ENCODE assay signal across 9 cellular contexts in the genomic region with DNA sequence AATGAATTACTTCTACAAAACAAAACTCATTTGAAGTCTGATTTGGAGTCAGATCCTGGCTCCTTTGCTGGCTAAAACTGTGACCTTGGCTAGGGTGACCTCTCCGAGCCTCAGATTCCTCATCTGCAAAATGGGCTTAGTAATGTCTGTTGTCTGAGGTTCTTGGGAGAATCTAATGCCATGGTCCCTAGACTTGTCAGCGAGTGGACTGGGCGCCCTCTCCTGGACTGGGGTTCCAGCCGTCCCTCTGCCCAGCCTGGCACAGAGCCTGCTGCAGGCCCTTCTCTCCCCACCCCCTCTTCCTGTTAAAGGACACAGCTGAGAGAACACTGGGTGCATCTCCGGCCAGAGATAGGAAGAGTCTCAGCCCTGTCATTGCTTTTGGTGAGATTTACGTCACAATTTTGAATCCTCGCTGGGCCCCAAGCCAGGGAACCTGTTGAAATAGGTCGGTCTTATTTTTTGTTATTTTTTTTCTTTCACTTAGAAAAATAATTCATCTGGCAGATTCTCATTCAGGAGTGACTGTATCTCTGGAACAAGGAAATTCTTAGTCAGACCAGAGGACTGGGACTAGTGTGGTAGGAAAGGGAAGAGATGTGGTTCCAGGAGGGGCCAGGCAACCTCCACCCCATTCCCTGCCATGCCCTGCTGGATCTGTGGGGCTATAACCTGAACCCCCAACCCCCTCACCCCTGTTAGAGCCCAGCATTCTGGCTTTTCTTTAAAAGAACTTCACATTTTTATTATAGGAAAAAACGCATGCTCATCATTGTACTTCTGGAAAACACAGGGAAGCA. TPM values are rescaled to one million over a fixed set of nuclear protein-coding genes. Genes with fewer than 3 reads are reported as not detected.
DNase-seq lines count a peak whose midpoint lies in the region; ATAC-seq lines count a peak whose summit lies in the region.
"Had no signal": no experiment of that assay in that cellular context is flagged by ENCODE, and none has a peak within 500 bp of the region (broad histone marks: within the 10 kb centered on the region; RNA-seq: fewer than 3 reads in every experiment).

No MANE protein-coding gene starts in this region.

- H3K36me3 ChIP-seq in naive thymus-derived CD4-positive, alpha-beta T cell (ENCODE audit: control insufficient read depth in 2 of 3, insufficient read depth in 3 of 3, low read length in 3 of 3): peaks cover 0 to 43% (median 4%) of the 10 kb centered on the region in 3 experiments

- intact Hi-C loops in naive thymus-derived CD4-positive, alpha-beta T cell (cut with micrococcal nuclease): loop anchor here in 1 of 2 donors (1.0 kb wide), 1 partner anchor 195 kb away; no protein-coding TSS in a partner anchor

- POLR2A ChIA-PET in naive thymus-derived CD4-positive, alpha-beta T cell (lab: Charles Lee): no interaction called here

- peaks cover 0 to 32% (median 7%) of the 10 kb centered on the region in 5 donors for H3K36me3 Mint-ChIP-seq in naive thymus-derived CD4-positive, alpha-beta T cell

- no peaks in the 10 kb centered on the region for H3K27me3 ChIP-seq in naive thymus-derived CD4-positive, alpha-beta T cell (ENCODE audit: control insufficient read depth in 2 of 2, insufficient read depth in 2 of 2, low read length in 2 of 2)

- DNase-seq in CD1c-positive myeloid dendritic cell (ENCODE audit: extremely low spot score) (peak; percentile 57), RPMI8226 (peak; percentile 38), epithelial cell of prostate (ENCODE audit: low read depth, low spot score) (no peak), G401 (ENCODE audit: low spot score) (no peak), DMS153 treated with DMSO at 0.1 percent for 48 hours (lab: John Stamatoyannopoulos, UW; ENCODE audit: unreplicated experiment) (no peak), NCI-H345 (lab: John Stamatoyannopoulos, UW) (no peak)
- DNase-seq in naive thymus-derived CD4-positive, alpha-beta T cell: no peak

- H3K9me3 Mint-ChIP-seq in naive thymus-derived CD4-positive, alpha-beta T cell: no peaks in the 10 kb centered on the region

- peaks cover 0 to 3% (median 0%) of the 10 kb centered on the region in 7 donors for H3K4me1 Mint-ChIP-seq in naive thymus-derived CD4-positive, alpha-beta T cell

- in situ Hi-C loops in G401 (cut with HindIII; ENCODE audit: low sequenced_read_pairs): no loop called here

- H3K9me3 ChIP-seq in naive thymus-derived CD4-positive, alpha-beta T cell (ENCODE audit: control insufficient read depth in 2 of 3, low read length in 3 of 3): no peaks in the 10 kb centered on the region

- H3K27me3 Mint-ChIP-seq in naive thymus-derived CD4-positive, alpha-beta T cell: no peaks in the 10 kb centered on the region

- CTCF ChIA-PET in naive thymus-derived CD4-positive, alpha-beta T cell (lab: Charles Lee): interaction anchor here (1.5 to 1.6 kb wide), 3 partner anchors 20 to 196 kb away, joined by 3 to 6 read pairs (median 4); a partner anchor contains a TSS

- H3K4me3 ChIP-seq in naive thymus-derived CD4-positive, alpha-beta T cell (ENCODE audit: low read length): no peak overlapping the region

- no peak overlapping the region for H3K4me3 Mint-ChIP-seq in naive thymus-derived CD4-positive, alpha-beta T cell

- no peaks in the 10 kb centered on the region for H3K4me1 ChIP-seq in naive thymus-derived CD4-positive, alpha-beta T cell (ENCODE audit: control insufficient read depth in 2 of 2, insufficient read depth in 2 of 2, low read length in 2 of 2)

- H3K27ac Mint-ChIP-seq in naive thymus-derived CD4-positive, alpha-beta T cell: no peak overlapping the region

- peak; percentile 38 for ATAC-seq in GM19351 (IDR thresholded peaks at IDR 0.05; ENCODE audit: unreplicated experiment)
- ATAC-seq in naive thymus-derived CD4-positive, alpha-beta T cell: peak; percentile 77

- peak overlapping the region; percentile 16 for H3K27ac ChIP-seq in epithelial cell of prostate
- no peak overlapping the region for H3K27ac ChIP-seq in naive thymus-derived CD4-positive, alpha-beta T cell (ENCODE audit: low read depth, low read length)
- H3K27ac ChIP-seq: KMS-11 had no signal

RNA-seq across cellular contexts. Expression of a gene that starts 48.2 kb away (rescaled TPM):
- total RNA-seq in naive thymus-derived CD4-positive, alpha-beta T cell: 10 to 100 TPM in 3 of 5 experiments, 1 to 10 TPM in 2; 9.6 to 40.0 (median 12.9) TPM
- polyA plus RNA-seq in naive thymus-derived CD4-positive, alpha-beta T cell: 10 to 100 TPM; 29.7 to 37.1 TPM
- 144 and 147 TPM in 2 replicates for total RNA-seq in G401 (2014; rRNA removed; shearing (Covaris generic))

Comparison
In these comparisons a context has a peak if more than half of its experiments do, and no peak if none do; other contexts are left out.
1. DNase-seq: peak in CD1c-positive myeloid dendritic cell (single experiment) and RPMI8226 (single experiment); none in epithelial cell of prostate (single experiment), naive thymus-derived CD4-positive, alpha-beta T cell (0 of 9), G401 (single experiment), DMS153 treated with DMSO at 0.1 percent for 48 hours (single experiment) and NCI-H345 (single experiment).